In the genomic region with DNA sequence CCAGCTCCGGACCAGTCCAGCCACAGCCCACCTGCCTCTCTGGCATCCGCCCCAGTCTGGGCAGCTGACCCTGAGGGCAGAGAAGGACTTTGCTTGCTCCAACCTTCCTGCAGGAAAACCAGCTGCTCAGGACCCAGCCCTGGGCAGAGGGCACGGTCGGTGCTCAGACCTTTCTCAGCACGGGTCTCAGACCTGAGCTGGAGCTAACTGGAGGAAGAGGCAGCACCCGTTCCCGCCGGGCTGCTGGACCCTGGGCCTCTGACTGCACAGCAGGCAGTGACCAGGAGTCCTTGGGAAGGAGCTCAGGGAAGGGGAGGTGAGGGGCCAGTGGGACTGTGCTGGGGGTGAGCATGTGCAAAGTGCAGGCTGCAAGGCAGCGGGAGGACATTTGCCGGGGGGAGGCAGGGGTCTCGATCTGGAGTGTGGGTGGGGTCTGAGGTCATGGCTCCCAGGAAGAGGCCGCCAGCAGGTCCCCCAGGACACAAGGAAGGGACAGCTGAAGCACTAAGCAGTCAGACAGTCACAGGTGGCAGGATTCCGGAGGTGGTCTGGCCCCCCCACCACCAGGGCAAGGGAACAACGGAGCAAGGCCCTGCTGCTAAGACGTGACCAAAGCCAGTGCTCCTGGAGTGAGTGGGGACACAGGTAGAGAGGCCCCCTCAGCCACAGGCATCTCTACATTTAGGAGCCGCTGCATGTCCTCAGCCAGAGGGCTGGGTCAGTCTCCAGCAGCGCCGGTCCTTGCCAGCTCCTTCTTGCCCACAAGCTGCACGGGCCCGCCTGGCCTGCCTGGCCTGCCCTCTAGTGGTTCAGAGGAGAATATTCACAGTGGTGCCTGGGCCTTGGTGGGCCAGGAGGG, we compare ENCODE assay signal across 8 cellular contexts. TPM values are rescaled to one million over a fixed set of nuclear protein-coding genes. Genes with fewer than 3 reads are reported as not detected.
DNase-seq lines count a peak whose midpoint lies in the region; ATAC-seq and TF ChIP-seq lines count a peak whose summit lies in the region.

No MANE protein-coding gene starts in this region.

- in situ Hi-C loops in GM13977 (cut with MboI; ENCODE audit: low pct_unique_long_range_greater_than_20kb, low sequenced_read_pairs, unreplicated experiment) = no loop called here

- intact Hi-C loops in activated T-helper 2 cell treated with anti-CD3 and anti-CD28 coated beads, Interferon-gamma antibody, Interleukin-2, Interleukin-4, amounts not matched to agents 10 μg/mL and 5 μg/mL and 100 μg/mL, durations not matched to agents 14 hours and 24 hours and 36 hours (cut with micrococcal nuclease) = loop anchor here (1.0 to 2.0 kb wide), 3 partner anchors 28 to 174 kb away; no protein-coding TSS in a partner anchor

- TF ChIP-seq POLR2A in gastroesophageal sphincter (IDR thresholded peaks at IDR 0.05) = no peak

- ATAC-seq in gastroesophageal sphincter (peak; percentile 53), omental fat pad (ENCODE audit: low FRiP score) (peak; percentile 38), HG02571 (IDR thresholded peaks at IDR 0.05; ENCODE audit: unreplicated experiment) (no peak)

- no peak for TF ChIP-seq EP300 in gastroesophageal sphincter (IDR thresholded peaks at IDR 0.05)

- WGBS in gastroesophageal sphincter (ENCODE audit: low coverage in 1 of 2), 2 donors = 59% methylated on average over 3 of the region's 20 CpGs; no CpG with 5 or more reads in 1 of the 2 donors

- no peaks in the 10 kb centered on the region for H3K9me3 Mint-ChIP-seq in activated T-helper 2 cell treated with anti-CD3 and anti-CD28 coated beads, Interferon-gamma antibody, Interleukin-2, Interleukin-4, amounts not matched to agents 10 μg/mL and 5 μg/mL and 100 μg/mL, durations not matched to agents 14 hours and 24 hours and 36 hours

- peak overlapping the region; percentile 56 for H3K27ac Mint-ChIP-seq in activated T-helper 2 cell treated with anti-CD3 and anti-CD28 coated beads, Interferon-gamma antibody, Interleukin-2, Interleukin-4, amounts not matched to agents 10 μg/mL and 5 μg/mL and 100 μg/mL, durations not matched to agents 14 hours and 24 hours and 36 hours

- H3K36me3 ChIP-seq in gastroesophageal sphincter = peaks cover 0 to 55% of the 10 kb centered on the region in 2 donors

- H3K4me1 ChIP-seq in gastroesophageal sphincter = peaks cover 0 to 61% (median 14%) of the 10 kb centered on the region in 3 donors

- H3K4me3 ChIP-seq in gastroesophageal sphincter = no peak overlapping the region

- DNase-seq in AG20443 (ENCODE audit: low spot score) (peak; percentile 82), GM13977 (ENCODE audit: low spot score) (peak; percentile 74), NOMO-1 (lab: John Stamatoyannopoulos, UW; ENCODE audit: unreplicated experiment in 2 of 2) (peak; percentile 44 to 74), omental fat pad (ENCODE audit: low spot score) (no peak), DMS153 (lab: John Stamatoyannopoulos, UW) (no peak)
- no peak for DNase-seq in activated T-helper 2 cell treated with anti-CD3 and anti-CD28 coated beads, Interferon-gamma antibody, Interleukin-2, Interleukin-4, amounts not matched to agents 10 μg/mL and 5 μg/mL and 100 μg/mL, durations not matched to agents 14 hours and 24 hours and 36 hours (ENCODE audit: low spot score)

- peak overlapping the region in 3 of 4 donors; percentile 54 to 58 (median 55) for H3K27ac ChIP-seq in gastroesophageal sphincter

- H3K9me3 ChIP-seq in gastroesophageal sphincter = no peaks in the 10 kb centered on the region

- no peak overlapping the region for H3K4me3 Mint-ChIP-seq in activated T-helper 2 cell treated with anti-CD3 and anti-CD28 coated beads, Interferon-gamma antibody, Interleukin-2, Interleukin-4, amounts not matched to agents 10 μg/mL and 5 μg/mL and 100 μg/mL, durations not matched to agents 14 hours and 24 hours and 36 hours (ENCODE audit: low read depth)

- no peaks in the 10 kb centered on the region for H3K27me3 ChIP-seq in gastroesophageal sphincter

- H3K27me3 Mint-ChIP-seq in activated T-helper 2 cell treated with anti-CD3 and anti-CD28 coated beads, Interferon-gamma antibody, Interleukin-2, Interleukin-4, amounts not matched to agents 10 μg/mL and 5 μg/mL and 100 μg/mL, durations not matched to agents 14 hours and 24 hours and 36 hours (ENCODE audit: low read depth) = no peaks in the 10 kb centered on the region

- H3K4me1 Mint-ChIP-seq in activated T-helper 2 cell treated with anti-CD3 and anti-CD28 coated beads, Interferon-gamma antibody, Interleukin-2, Interleukin-4, amounts not matched to agents 10 μg/mL and 5 μg/mL and 100 μg/mL, durations not matched to agents 14 hours and 24 hours and 36 hours (ENCODE audit: low read depth) = peaks cover 16% of the 10 kb centered on the region

- TF ChIP-seq CTCF in GM13977 (IDR thresholded peaks at IDR 0.05; ENCODE audit: extremely low read depth, insufficient read depth, missing control alignments) (peak; percentile 87), gastroesophageal sphincter (IDR thresholded peaks at IDR 0.05) (peak in 3 of 4 experiments; percentile 92 to 94 (median 93)), omental fat pad (IDR thresholded peaks at IDR 0.05) (peak in 1 of 3 donors; percentile 58)

- H3K36me3 Mint-ChIP-seq in activated T-helper 2 cell treated with anti-CD3 and anti-CD28 coated beads, Interferon-gamma antibody, Interleukin-2, Interleukin-4, amounts not matched to agents 10 μg/mL and 5 μg/mL and 100 μg/mL, durations not matched to agents 14 hours and 24 hours and 36 hours (ENCODE audit: low read depth) = peaks cover 60% of the 10 kb centered on the region

RNA-seq across cellular contexts. Expression of gene DPM2, which starts 4.7 kb away (rescaled TPM):
- 55.7 and 57.4 TPM in 2 replicates for total RNA-seq in activated T-helper 2 cell treated with anti-CD3 and anti-CD28 coated beads, Interferon-gamma antibody, Interleukin-2, Interleukin-4, amounts not matched to agents 10 μg/mL and 5 μg/mL and 100 μg/mL, durations not matched to agents 14 hours and 24 hours and 36 hours
- total RNA-seq in gastroesophageal sphincter = 10 to 100 TPM in 2 of 4 donors, 1 to 10 TPM in 2; 8.9 to 15.0 (median 11.2) TPM
- total RNA-seq in omental fat pad = 10 to 100 TPM in 3 of 4 donors, 1 to 10 TPM in 1; 8.8 to 18.0 (median 13.5) TPM

RNA-seq across cellular contexts. Expression of gene PIP5KL1, which starts 11.8 kb away (rescaled TPM):
- total RNA-seq in activated T-helper 2 cell treated with anti-CD3 and anti-CD28 coated beads, Interferon-gamma antibody, Interleukin-2, Interleukin-4, amounts not matched to agents 10 μg/mL and 5 μg/mL and 100 μg/mL, durations not matched to agents 14 hours and 24 hours and 36 hours = 1.4 and 3.4 TPM in 2 replicates
- total RNA-seq in gastroesophageal sphincter = 1 to 10 TPM in 2 of 4 donors, under 1 TPM in 1, not detected in 1; 0.66 to 3.4 (median 3.1) TPM
- total RNA-seq in omental fat pad = 1 to 10 TPM in 3 of 4 donors, under 1 TPM in 1; 0.82 to 3.0 (median 1.3) TPM

RNA-seq across cellular contexts. Expression of gene ST6GALNAC4, which starts 25.5 kb away (rescaled TPM):
- 25.6 and 28.7 TPM in 2 replicates for total RNA-seq in activated T-helper 2 cell treated with anti-CD3 and anti-CD28 coated beads, Interferon-gamma antibody, Interleukin-2, Interleukin-4, amounts not matched to agents 10 μg/mL and 5 μg/mL and 100 μg/mL, durations not matched to agents 14 hours and 24 hours and 36 hours
- total RNA-seq in gastroesophageal sphincter = 10 to 100 TPM; 25.2 to 49.7 (median 31.7) TPM
- total RNA-seq in omental fat pad = 10 to 100 TPM; 26.6 to 78.5 (median 45.0) TPM

RNA-seq across cellular contexts. Expression of gene EEIG1, which starts 38.4 kb away (rescaled TPM):
- 43.8 and 53.3 TPM in 2 replicates for total RNA-seq in activated T-helper 2 cell treated with anti-CD3 and anti-CD28 coated beads, Interferon-gamma antibody, Interleukin-2, Interleukin-4, amounts not matched to agents 10 μg/mL and 5 μg/mL and 100 μg/mL, durations not matched to agents 14 hours and 24 hours and 36 hours
- total RNA-seq in gastroesophageal sphincter (10 to 100 TPM in 3 of 4 donors, 1 to 10 TPM in 1; 7.0 to 22.0 (median 16.3) TPM), omental fat pad (1 to 10 TPM; 4.8 to 9.0 (median 7.1) TPM)

RNA-seq across cellular contexts. Expression of gene ST6GALNAC6, which starts 43.0 kb away (rescaled TPM):
- total RNA-seq in activated T-helper 2 cell treated with anti-CD3 and anti-CD28 coated beads, Interferon-gamma antibody, Interleukin-2, Interleukin-4, amounts not matched to agents 10 μg/mL and 5 μg/mL and 100 μg/mL, durations not matched to agents 14 hours and 24 hours and 36 hours = 60.3 and 60.7 TPM in 2 replicates
- total RNA-seq in gastroesophageal sphincter (100 to 1,000 TPM; 112 to 146 (median 132) TPM), omental fat pad (100 to 1,000 TPM; 138 to 213 (median 155) TPM)

Comparison
In these comparisons a context has a peak if more than half of its experiments do, and no peak if none do; other contexts are left out.
1. DNase-seq: peak in AG20443 (single experiment), GM13977 (single experiment) and NOMO-1 (2 of 2); none in activated T-helper 2 cell treated with anti-CD3 and anti-CD28 coated beads, Interferon-gamma antibody, Interleukin-2, Interleukin-4, amounts not matched to agents 10 μg/mL and 5 μg/mL and 100 μg/mL, durations not matched to agents 14 hours and 24 hours and 36 hours (single experiment), omental fat pad (single experiment) and DMS153 (single experiment).